In genomic region chr11:33847251-33847650, GRCh38 we compare ENCODE assay signal across 33 cellular contexts. TPM values are rescaled to one million over a fixed set of nuclear protein-coding genes. Genes with fewer than 3 reads are reported as not detected.
"Had no signal": no experiment of that assay in that cellular context is flagged by ENCODE, and none has a peak within 500 bp of the region (broad histone marks: within the 10 kb centered on the region; RNA-seq: fewer than 3 reads in every experiment).

No MANE protein-coding gene starts in this region.

- DNase-seq: activated B cell treated with CpG ODN at 0.5 μM for 24 hours; activated CD4-positive, alpha-beta T cell treated with anti-CD3 and anti-CD28 coated beads for 48 hours; activated CD4-positive, alpha-beta T cell treated with anti-CD3 and anti-CD28 coated beads, Interleukin-2, amount 50 U/mL, for 1 hour; activated CD4-positive, alpha-beta T cell treated with anti-CD3 and anti-CD28 coated beads, Interleukin-2, amount 50 U/mL, for 48 hours; activated CD8-positive, alpha-beta memory T cell treated with anti-CD3 and anti-CD28 coated beads for 24 hours; activated CD8-positive, alpha-beta T cell treated with anti-CD3 and anti-CD28 coated beads for 36 hours; activated effector memory CD4-positive, alpha-beta T cell treated with Interleukin-2 at 50 U/mL for 16 hours; activated gamma-delta T cell treated with Interleukin-2 at 50 U/mL for 16 hours; activated naive CD4-positive, alpha-beta T cell treated with anti-CD3 and anti-CD28 coated beads, Interleukin-2, amount 50 U/mL, for 16 hours; activated naive CD4-positive, alpha-beta T cell treated with Interleukin-2 at 50 U/mL for 16 hours; activated T-cell treated with anti-CD3 and anti-CD28 coated beads, Interleukin-2, amount 50 U/mL, for 4 hours; amniotic stem cell; anterior cingulate cortex; body of pancreas; caudate nucleus; cortex of kidney; dermis blood vessel endothelial cell; effector CD4-positive, alpha-beta T cell; effector memory CD8-positive, alpha-beta T cell; esophagus squamous epithelium; foreskin keratinocyte; gastrocnemius medialis; heart right ventricle; T-helper 1 cell; T-helper 17 cell; T1000; WERI-Rb-1 had no signal

- H3K4me1 ChIP-seq: body of pancreas, esophagus squamous epithelium, foreskin keratinocyte, gastrocnemius medialis, heart right ventricle had no signal

- H3K9me3 ChIP-seq: body of pancreas, esophagus squamous epithelium, gastrocnemius medialis, heart right ventricle had no signal

- H3K27ac ChIP-seq: body of pancreas, epithelial cell of prostate, esophagus squamous epithelium, foreskin keratinocyte, gastrocnemius medialis, heart right ventricle, WERI-Rb-1 had no signal

- H3K36me3 Mint-ChIP-seq: activated naive CD8-positive, alpha-beta T cell had no signal

- H3K4me3 Mint-ChIP-seq: activated B cell treated with CpG ODN at 0.5 μM for 24 hours; activated CD8-positive, alpha-beta T cell treated with anti-CD3 and anti-CD28 coated beads for 36 hours; activated naive CD8-positive, alpha-beta T cell; activated T-cell treated with anti-CD3 and anti-CD28 coated beads, Interleukin-2, amount 50 U/mL, for 4 hours; activated T-helper 17 cell treated with anti-CD3 and anti-CD28 coated beads, Interleukin-2, amount 50 U/mL, for 72 hours; effector memory CD8-positive, alpha-beta T cell; T-helper 17 cell; T-helper 2 cell treated with Interferon-gamma antibody and Interleukin-4, amounts not matched to agents 5 μg/mL and 100 μg/mL, for 36 hours had no signal

- H3K27ac Mint-ChIP-seq: activated B cell treated with CpG ODN at 0.5 μM for 24 hours; activated CD8-positive, alpha-beta T cell treated with anti-CD3 and anti-CD28 coated beads for 36 hours; activated naive CD8-positive, alpha-beta T cell; activated T-helper 17 cell treated with anti-CD3 and anti-CD28 coated beads, Interleukin-2, amount 50 U/mL, for 72 hours; effector memory CD8-positive, alpha-beta T cell; T-helper 17 cell; T-helper 2 cell treated with Interferon-gamma antibody and Interleukin-4, amounts not matched to agents 5 μg/mL and 100 μg/mL, for 36 hours had no signal

- H3K4me1 Mint-ChIP-seq: activated B cell treated with CpG ODN at 0.5 μM for 24 hours, T-helper 17 cell had no signal

- H3K4me3 ChIP-seq: body of pancreas, esophagus squamous epithelium, gastrocnemius medialis, heart right ventricle had no signal

- ATAC-seq: activated CD4-positive, CD25-positive, alpha-beta regulatory T cell treated with anti-CD3 and anti-CD28 coated beads, Interleukin-2, amount 50 U/mL, for 24 hours; activated CD8-positive, alpha-beta T cell treated with anti-CD3 and anti-CD28 coated beads for 36 hours; activated T-cell treated with anti-CD3 and anti-CD28 coated beads, Interleukin-2, amount 50 U/mL, for 4 hours; activated T-helper 17 cell treated with anti-CD3 and anti-CD28 coated beads, Interleukin-2, amount 50 U/mL, for 72 hours; body of pancreas; effector memory CD8-positive, alpha-beta T cell; foreskin keratinocyte; gastrocnemius medialis; heart right ventricle; T-helper 17 cell had no signal

- H3K9me3 Mint-ChIP-seq: activated B cell treated with CpG ODN at 0.5 μM for 24 hours; activated CD8-positive, alpha-beta T cell treated with anti-CD3 and anti-CD28 coated beads for 36 hours; activated T-cell treated with anti-CD3 and anti-CD28 coated beads, Interleukin-2, amount 50 U/mL, for 4 hours; activated T-helper 17 cell treated with anti-CD3 and anti-CD28 coated beads, Interleukin-2, amount 50 U/mL, for 72 hours; effector memory CD8-positive, alpha-beta T cell; T-helper 2 cell treated with Interferon-gamma antibody and Interleukin-4, amounts not matched to agents 5 μg/mL and 100 μg/mL, for 36 hours had no signal

- H3K36me3 ChIP-seq: esophagus squamous epithelium, gastrocnemius medialis, WERI-Rb-1 had no signal

- H3K27me3 ChIP-seq: body of pancreas had no signal

RNA-seq across cellular contexts. Expression of gene LMO2, which starts 44.6 kb away (rescaled TPM):
- total RNA-seq: activated CD8-positive, alpha-beta T cell treated with anti-CD3 and anti-CD28 coated beads for 36 hours; activated T-helper 17 cell treated with anti-CD3 and anti-CD28 coated beads, Interleukin-2, amount 50 U/mL, for 72 hours; chondrocyte had no signal
